In the genomic region with DNA sequence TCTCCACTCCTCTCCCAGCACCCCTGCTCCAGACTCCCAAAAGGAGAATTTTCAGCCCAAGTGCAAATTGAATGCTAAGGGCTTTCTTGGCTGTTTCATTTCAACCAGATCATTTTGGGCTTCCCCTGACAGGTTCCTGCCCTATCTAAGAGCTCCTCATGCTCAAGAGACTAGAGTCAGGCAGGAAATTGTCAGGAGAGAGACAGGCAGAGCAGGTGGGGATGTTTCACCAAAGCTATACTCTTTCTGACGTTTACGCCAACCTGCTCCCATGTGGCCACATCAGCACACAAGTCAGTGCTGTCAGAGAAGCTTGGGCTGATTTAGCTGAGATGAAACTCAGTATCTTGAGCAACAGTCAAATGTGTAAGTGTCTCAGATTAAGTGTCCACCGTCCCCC, we compare ENCODE assay signal across 13 cellular contexts. TPM values are rescaled to one million over a fixed set of nuclear protein-coding genes. Genes with fewer than 3 reads are reported as not detected.
DNase-seq lines count a peak whose midpoint lies in the region; ATAC-seq and TF ChIP-seq lines count a peak whose summit lies in the region.
"Had no signal": no experiment of that assay in that cellular context is flagged by ENCODE, and none has a peak within 500 bp of the region (broad histone marks: within the 10 kb centered on the region; RNA-seq: fewer than 3 reads in every experiment).

No MANE protein-coding gene starts in this region.

- peaks cover 45% of the 10 kb centered on the region for H3K36me3 Mint-ChIP-seq in activated CD4-positive, alpha-beta T cell treated with anti-CD3 and anti-CD28 coated beads, Interleukin-2, amount 10 ng/mL, durations not matched to agents 7 days and 5 days (ENCODE audit: low read depth)
- peaks cover 16% of the 10 kb centered on the region for H3K36me3 Mint-ChIP-seq in T-helper 17 cell (ENCODE audit: low read depth)

- TF ChIP-seq CTCF in left lung (IDR thresholded peaks at IDR 0.05) = no peak
- no peak for TF ChIP-seq CTCF in stomach (IDR thresholded peaks at IDR 0.05)

- H3K27ac ChIP-seq in left lung = peak overlapping the region; percentile 82 to 87
- H3K27ac ChIP-seq in stomach = peak overlapping the region in 4 of 5 donors; percentile 82 to 92 (median 84)

- no peak for TF ChIP-seq EP300 in stomach (IDR thresholded peaks at IDR 0.05)

- H3K4me3 Mint-ChIP-seq in activated CD4-positive, alpha-beta T cell treated with anti-CD3 and anti-CD28 coated beads, Interleukin-2, amount 10 ng/mL, durations not matched to agents 7 days and 5 days = no peak overlapping the region
- no peak overlapping the region for H3K4me3 Mint-ChIP-seq in T-helper 17 cell

- no peak for TF ChIP-seq POLR2A in stomach (IDR thresholded peaks at IDR 0.05)

- ATAC-seq in T-helper 17 cell (no peak), left lung (no peak)
- ATAC-seq: body of pancreas, mucosa of descending colon had no signal

- no peaks in the 10 kb centered on the region for H3K27me3 Mint-ChIP-seq in activated CD4-positive, alpha-beta T cell treated with anti-CD3 and anti-CD28 coated beads, Interleukin-2, amount 10 ng/mL, durations not matched to agents 7 days and 5 days
- H3K27me3 Mint-ChIP-seq in T-helper 17 cell = no peaks in the 10 kb centered on the region

- no peak for DNase-seq in activated CD4-positive, alpha-beta T cell treated with anti-CD3 and anti-CD28 coated beads, Interleukin-2, amount 10 ng/mL, durations not matched to agents 7 days and 5 days
- DNase-seq in activated CD4-positive, alpha-beta T cell treated with anti-CD3 and anti-CD28 coated beads for 1 hour = no peak
- DNase-seq in T-helper 17 cell = no peak
- DNase-seq in left lung = no peak
- DNase-seq in stomach = no peak
- DNase-seq in SW 1271 (lab: John Stamatoyannopoulos, UW) = no peak
- DNase-seq in HuH-7.5 (ENCODE audit: low spot score) = no peak
- DNase-seq in NAMALWA (ENCODE audit: low spot score) = no peak
- DNase-seq: activated T-cell treated with anti-CD3 and anti-CD28 coated beads for 4 hours, body of pancreas, Kasumi-1, NCI-H2081 treated with DMSO at 0.1 percent for 48 hours had no signal

- H3K4me1 ChIP-seq in left lung (peaks cover 62 to 98% of the 10 kb centered on the region in 2 donors), stomach (peaks cover 66 to 86% (median 81%) of the 10 kb centered on the region in 4 donors)

- H3K27me3 ChIP-seq in left lung (no peaks in the 10 kb centered on the region), stomach (no peaks in the 10 kb centered on the region)
- H3K27me3 ChIP-seq: body of pancreas had no signal

- CTCF ChIA-PET in activated CD4-positive, alpha-beta T cell treated with anti-CD3 and anti-CD28 coated beads, Interleukin-2, amount 10 ng/mL, durations not matched to agents 7 days and 5 days (lab: Charles Lee) = interaction anchor here (0.5 to 3.0 kb wide), 8 partner anchors 9 to 159 kb away, joined by 3 to 14 read pairs (median 4); no protein-coding TSS in a partner anchor

- H3K9me3 ChIP-seq in T-helper 17 cell (ENCODE audit: control insufficient read depth, low read length, poor library complexity, severe bottlenecking) (no peaks in the 10 kb centered on the region), left lung (no peaks in the 10 kb centered on the region), stomach (no peaks in the 10 kb centered on the region)
- H3K9me3 ChIP-seq: body of pancreas, mucosa of descending colon had no signal

- intact Hi-C loops in left lung (cut with DNase I) = no loop called here
- intact Hi-C loops in stomach (cut with DNase I; ENCODE audit: low total_unique reads) = no loop called here

- POLR2A ChIA-PET in activated CD4-positive, alpha-beta T cell treated with anti-CD3 and anti-CD28 coated beads, Interleukin-2, amount 10 ng/mL, durations not matched to agents 7 days and 5 days (lab: Charles Lee) = interaction anchor here (0.5 kb wide), 1 partner anchor 958 kb away, joined by 3 read pairs; no protein-coding TSS in a partner anchor

- peaks cover 0 to 8% of the 10 kb centered on the region in 2 donors for H3K36me3 ChIP-seq in left lung
- peaks cover 4 to 35% (median 15%) of the 10 kb centered on the region in 4 donors for H3K36me3 ChIP-seq in stomach

- H3K27ac Mint-ChIP-seq in activated CD4-positive, alpha-beta T cell treated with anti-CD3 and anti-CD28 coated beads, Interleukin-2, amount 10 ng/mL, durations not matched to agents 7 days and 5 days = peak overlapping the region; percentile 68
- H3K27ac Mint-ChIP-seq in T-helper 17 cell = peak overlapping the region; percentile 99

- WGBS in stomach, 5 donors = 62 to 80% (median 74%) methylated on average over 3 of the region's 3 CpGs

- peaks cover 91% of the 10 kb centered on the region for H3K4me1 Mint-ChIP-seq in activated CD4-positive, alpha-beta T cell treated with anti-CD3 and anti-CD28 coated beads, Interleukin-2, amount 10 ng/mL, durations not matched to agents 7 days and 5 days
- H3K4me1 Mint-ChIP-seq in T-helper 17 cell = peaks cover 53% of the 10 kb centered on the region

- no peaks in the 10 kb centered on the region for H3K9me3 Mint-ChIP-seq in activated CD4-positive, alpha-beta T cell treated with anti-CD3 and anti-CD28 coated beads, Interleukin-2, amount 10 ng/mL, durations not matched to agents 7 days and 5 days

- H3K4me3 ChIP-seq in left lung (no peak overlapping the region), stomach (no peak overlapping the region)
- H3K4me3 ChIP-seq: body of pancreas, mucosa of descending colon had no signal

RNA-seq across cellular contexts. Expression of gene HIC1, which starts 31.4 kb away (rescaled TPM):
- total RNA-seq in activated CD4-positive, alpha-beta T cell treated with anti-CD3 and anti-CD28 coated beads, Interleukin-2, amount 10 ng/mL, durations not matched to agents 7 days and 5 days = 10 to 100 TPM; 29.0 to 31.0 TPM
- total RNA-seq in T-helper 17 cell (1 to 10 TPM; 4.6 to 8.1 TPM), left lung (10 to 100 TPM; 25.5 to 28.2 TPM), stomach (100 to 1,000 TPM in 1 of 5 donors, 10 to 100 TPM in 1, 1 to 10 TPM in 3; 7.6 to 107 (median 9.4) TPM)
- polyA plus RNA-seq in stomach = 10 to 100 TPM in 1 of 3 donors, 1 to 10 TPM in 2; 1.5 to 11.2 (median 6.2) TPM

RNA-seq across cellular contexts. Expression of gene OVCA2, which starts 44.5 kb away (rescaled TPM):
- total RNA-seq in activated CD4-positive, alpha-beta T cell treated with anti-CD3 and anti-CD28 coated beads, Interleukin-2, amount 10 ng/mL, durations not matched to agents 7 days and 5 days = 10 to 100 TPM; 36.8 to 37.9 TPM
- total RNA-seq in T-helper 17 cell = 10 to 100 TPM; 28.4 to 35.2 TPM
- total RNA-seq in left lung = 10 to 100 TPM; 26.1 to 28.7 TPM
- total RNA-seq in stomach = 10 to 100 TPM in 3 of 5 donors, 1 to 10 TPM in 1, not detected in 1; 3.1 to 31.9 (median 17.3) TPM
- 10 to 100 TPM; 60.3 to 83.4 (median 66.7) TPM for polyA plus RNA-seq in stomach

RNA-seq across cellular contexts. Expression of gene DPH1, which starts 56.4 kb away (rescaled TPM):
- 10 to 100 TPM; 31.3 to 37.8 TPM for total RNA-seq in activated CD4-positive, alpha-beta T cell treated with anti-CD3 and anti-CD28 coated beads, Interleukin-2, amount 10 ng/mL, durations not matched to agents 7 days and 5 days
- total RNA-seq in T-helper 17 cell (10 to 100 TPM; 85.1 to 92.6 TPM), left lung (10 to 100 TPM; 30.7 to 36.0 TPM), stomach (100 to 1,000 TPM in 2 of 5 donors, 10 to 100 TPM in 3; 26.1 to 188 (median 95.0) TPM)
- 10 to 100 TPM; 11.6 to 27.9 (median 17.7) TPM for polyA plus RNA-seq in stomach
